In genomic region chr2:158542577-158542976, GRCh38 we compare ENCODE assay signal across 17 cellular contexts.
DNase-seq lines count a peak whose midpoint lies in the region; ATAC-seq lines count a peak whose summit lies in the region.
"Had no signal": no experiment of that assay in that cellular context is flagged by ENCODE, and none has a peak within 500 bp of the region (broad histone marks: within the 10 kb centered on the region; RNA-seq: fewer than 3 reads in every experiment).

No MANE protein-coding gene starts in this region.

- ATAC-seq in activated naive CD4-positive, alpha-beta T cell treated with anti-CD3 and anti-CD28 coated beads, Interleukin-2, amount 50 U/mL, for 72 hours, result peak; percentile 13 to 65
- peak; percentile 51 for ATAC-seq in activated T-helper 17 cell treated with anti-CD3 and anti-CD28 coated beads, Interleukin-2, amount 50 U/mL, for 72 hours (replicated peaks)
- ATAC-seq in stimulated activated effector memory CD8-positive, alpha-beta T cell treated with anti-CD3 and anti-CD28 coated beads, Interleukin-12 subunit alpha, Interleukin-12 subunit beta, amount 100 ng/mL, for 72 hours, result peak; percentile 69
- ATAC-seq in natural killer cell treated with Interleukin-12 subunit alpha and Interleukin-12 subunit beta and Interleukin-15 and Interleukin-18, amount 100 ng/mL, for 72 hours, result no peak
- ATAC-seq: GM23338, HCT116 had no signal

- intact Hi-C loops in activated naive CD4-positive, alpha-beta T cell treated with anti-CD3 and anti-CD28 coated beads for 36 hours (cut with micrococcal nuclease), result no loop called here

- DNase-seq in activated naive CD4-positive, alpha-beta T cell treated with anti-CD3 and anti-CD28 coated beads, Interleukin-2, amount 50 U/mL, for 72 hours (ENCODE audit: low spot score in 2 of 2), result no peak
- no peak for DNase-seq in activated naive CD4-positive, alpha-beta T cell treated with anti-CD3 and anti-CD28 coated beads for 36 hours
- no peak for DNase-seq in stimulated activated effector memory CD8-positive, alpha-beta T cell treated with anti-CD3 and anti-CD28 coated beads, Interleukin-12 subunit alpha, Interleukin-12 subunit beta, amount 100 ng/mL, for 72 hours (ENCODE audit: low spot score in 2 of 2)
- DNase-seq in natural killer cell treated with Interleukin-12 subunit alpha and Interleukin-12 subunit beta and Interleukin-15 and Interleukin-18, amount 100 ng/mL, for 72 hours (ENCODE audit: low spot score), result no peak
- no peak for DNase-seq in HUDEP-2 (lab: John Stamatoyannopoulos, UW; ENCODE audit: unreplicated experiment in 76 of 76)
- DNase-seq: C1 segment of cervical spinal cord; Calu3; CD4-positive, alpha-beta memory T cell; COR-L47; DMS153; DND-41; EL; GF-D8; H9 had no signal

- no peaks in the 10 kb centered on the region for H3K27me3 Mint-ChIP-seq in activated naive CD4-positive, alpha-beta T cell treated with anti-CD3 and anti-CD28 coated beads for 36 hours (ENCODE audit: low read depth)
- no peaks in the 10 kb centered on the region for H3K27me3 Mint-ChIP-seq in activated T-helper 17 cell treated with anti-CD3 and anti-CD28 coated beads, Interleukin-2, amount 50 U/mL, for 72 hours
- H3K27me3 Mint-ChIP-seq in natural killer cell treated with Interleukin-12 subunit alpha and Interleukin-12 subunit beta and Interleukin-15 and Interleukin-18, amount 100 ng/mL, for 72 hours, result no peaks in the 10 kb centered on the region
- H3K27me3 Mint-ChIP-seq: CD4-positive, alpha-beta memory T cell had no signal

- H3K4me1 Mint-ChIP-seq in activated naive CD4-positive, alpha-beta T cell treated with anti-CD3 and anti-CD28 coated beads for 36 hours (ENCODE audit: low read depth), result peaks cover 13% of the 10 kb centered on the region
- H3K4me1 Mint-ChIP-seq in activated T-helper 17 cell treated with anti-CD3 and anti-CD28 coated beads, Interleukin-2, amount 50 U/mL, for 72 hours, result peaks cover 14% of the 10 kb centered on the region
- H3K4me1 Mint-ChIP-seq in stimulated activated effector memory CD8-positive, alpha-beta T cell treated with anti-CD3 and anti-CD28 coated beads, Interleukin-12 subunit alpha, Interleukin-12 subunit beta, amount 100 ng/mL, for 72 hours, result no peaks in the 10 kb centered on the region
- H3K4me1 Mint-ChIP-seq in natural killer cell treated with Interleukin-12 subunit alpha and Interleukin-12 subunit beta and Interleukin-15 and Interleukin-18, amount 100 ng/mL, for 72 hours (ENCODE audit: low read depth in 2 of 2), result peaks cover 7 to 9% of the 10 kb centered on the region in 2 donors

- no peak overlapping the region for H3K4me3 Mint-ChIP-seq in activated naive CD4-positive, alpha-beta T cell treated with anti-CD3 and anti-CD28 coated beads for 36 hours
- H3K4me3 Mint-ChIP-seq in activated T-helper 17 cell treated with anti-CD3 and anti-CD28 coated beads, Interleukin-2, amount 50 U/mL, for 72 hours, result no peak overlapping the region
- no peak overlapping the region for H3K4me3 Mint-ChIP-seq in stimulated activated effector memory CD8-positive, alpha-beta T cell treated with anti-CD3 and anti-CD28 coated beads, Interleukin-12 subunit alpha, Interleukin-12 subunit beta, amount 100 ng/mL, for 72 hours
- H3K4me3 Mint-ChIP-seq in natural killer cell treated with Interleukin-12 subunit alpha and Interleukin-12 subunit beta and Interleukin-15 and Interleukin-18, amount 100 ng/mL, for 72 hours, result no peak overlapping the region
- H3K4me3 Mint-ChIP-seq: CD4-positive, alpha-beta memory T cell; GM23338; H9 had no signal

- peaks cover 0 to 6% of the 10 kb centered on the region in 2 donors for H3K36me3 Mint-ChIP-seq in activated naive CD4-positive, alpha-beta T cell treated with anti-CD3 and anti-CD28 coated beads, Interleukin-2, amount 50 U/mL, for 72 hours
- H3K36me3 Mint-ChIP-seq in activated naive CD4-positive, alpha-beta T cell treated with anti-CD3 and anti-CD28 coated beads for 36 hours (ENCODE audit: low read depth), result peaks cover 9% of the 10 kb centered on the region
- H3K36me3 Mint-ChIP-seq in activated T-helper 17 cell treated with anti-CD3 and anti-CD28 coated beads, Interleukin-2, amount 50 U/mL, for 72 hours (ENCODE audit: low read depth), result peaks cover 20% of the 10 kb centered on the region
- no peaks in the 10 kb centered on the region for H3K36me3 Mint-ChIP-seq in stimulated activated effector memory CD8-positive, alpha-beta T cell treated with anti-CD3 and anti-CD28 coated beads, Interleukin-12 subunit alpha, Interleukin-12 subunit beta, amount 100 ng/mL, for 72 hours
- no peaks in the 10 kb centered on the region for H3K36me3 Mint-ChIP-seq in natural killer cell treated with Interleukin-12 subunit alpha and Interleukin-12 subunit beta and Interleukin-15 and Interleukin-18, amount 100 ng/mL, for 72 hours

- no peaks in the 10 kb centered on the region for H3K9me3 Mint-ChIP-seq in activated naive CD4-positive, alpha-beta T cell treated with anti-CD3 and anti-CD28 coated beads, Interleukin-2, amount 50 U/mL, for 72 hours
- no peaks in the 10 kb centered on the region for H3K9me3 Mint-ChIP-seq in activated naive CD4-positive, alpha-beta T cell treated with anti-CD3 and anti-CD28 coated beads for 36 hours
- H3K9me3 Mint-ChIP-seq in activated T-helper 17 cell treated with anti-CD3 and anti-CD28 coated beads, Interleukin-2, amount 50 U/mL, for 72 hours, result peaks cover 4% of the 10 kb centered on the region
- no peaks in the 10 kb centered on the region for H3K9me3 Mint-ChIP-seq in stimulated activated effector memory CD8-positive, alpha-beta T cell treated with anti-CD3 and anti-CD28 coated beads, Interleukin-12 subunit alpha, Interleukin-12 subunit beta, amount 100 ng/mL, for 72 hours
- H3K9me3 Mint-ChIP-seq in natural killer cell treated with Interleukin-12 subunit alpha and Interleukin-12 subunit beta and Interleukin-15 and Interleukin-18, amount 100 ng/mL, for 72 hours, result no peaks in the 10 kb centered on the region
- H3K9me3 Mint-ChIP-seq: CD4-positive, alpha-beta memory T cell; GM23338; H9 had no signal

- no peak overlapping the region for H3K27ac Mint-ChIP-seq in activated naive CD4-positive, alpha-beta T cell treated with anti-CD3 and anti-CD28 coated beads, Interleukin-2, amount 50 U/mL, for 72 hours
- no peak overlapping the region for H3K27ac Mint-ChIP-seq in activated naive CD4-positive, alpha-beta T cell treated with anti-CD3 and anti-CD28 coated beads for 36 hours
- H3K27ac Mint-ChIP-seq in activated T-helper 17 cell treated with anti-CD3 and anti-CD28 coated beads, Interleukin-2, amount 50 U/mL, for 72 hours, result no peak overlapping the region
- no peak overlapping the region for H3K27ac Mint-ChIP-seq in stimulated activated effector memory CD8-positive, alpha-beta T cell treated with anti-CD3 and anti-CD28 coated beads, Interleukin-12 subunit alpha, Interleukin-12 subunit beta, amount 100 ng/mL, for 72 hours
- no peak overlapping the region for H3K27ac Mint-ChIP-seq in natural killer cell treated with Interleukin-12 subunit alpha and Interleukin-12 subunit beta and Interleukin-15 and Interleukin-18, amount 100 ng/mL, for 72 hours
- H3K27ac Mint-ChIP-seq: CD4-positive, alpha-beta memory T cell; GM23338; H9 had no signal

- CTCF ChIA-PET in activated naive CD4-positive, alpha-beta T cell treated with anti-CD3 and anti-CD28 coated beads for 36 hours (lab: Charles Lee), result no interaction called here

Comparison
In these comparisons a context has a peak if more than half of its experiments do, and no peak if none do; other contexts are left out.
1. ATAC-seq: peak in activated naive CD4-positive, alpha-beta T cell treated with anti-CD3 and anti-CD28 coated beads, Interleukin-2, amount 50 U/mL, for 72 hours (2 of 2), activated T-helper 17 cell treated with anti-CD3 and anti-CD28 coated beads, Interleukin-2, amount 50 U/mL, for 72 hours (single experiment) and stimulated activated effector memory CD8-positive, alpha-beta T cell treated with anti-CD3 and anti-CD28 coated beads, Interleukin-12 subunit alpha, Interleukin-12 subunit beta, amount 100 ng/mL, for 72 hours (single experiment); none in natural killer cell treated with Interleukin-12 subunit alpha and Interleukin-12 subunit beta and Interleukin-15 and Interleukin-18, amount 100 ng/mL, for 72 hours (0 of 2).